ENCODE assay signal across 27 cellular contexts in the genomic region with DNA sequence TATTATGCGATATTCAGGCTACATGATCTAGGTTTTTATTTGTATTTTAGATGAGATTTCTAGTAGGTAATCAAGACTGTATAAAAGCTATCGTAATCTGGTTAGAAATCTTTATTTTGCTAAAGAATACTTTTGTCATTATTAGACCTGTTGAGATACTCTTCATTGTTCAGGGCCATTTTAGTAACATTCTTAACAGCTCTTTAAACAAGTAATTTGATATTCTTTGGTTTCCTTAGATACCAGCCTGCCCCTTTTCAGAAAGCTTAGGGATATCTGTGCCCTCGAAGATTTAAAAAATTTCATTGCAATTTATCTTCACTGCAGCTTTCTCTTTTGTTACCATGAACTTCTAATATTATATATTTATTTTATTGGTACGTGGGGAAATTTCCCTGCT. TPM values are rescaled to one million over a fixed set of nuclear protein-coding genes. Genes with fewer than 3 reads are reported as not detected.
"Had no signal": no experiment of that assay in that cellular context is flagged by ENCODE, and none has a peak within 500 bp of the region (broad histone marks: within the 10 kb centered on the region; RNA-seq: fewer than 3 reads in every experiment).

No MANE protein-coding gene starts in this region.

- H3K4me3 Mint-ChIP-seq: effector memory CD8-positive, alpha-beta T cell; immature natural killer cell; memory B cell; natural killer cell; stimulated activated effector memory CD8-positive, alpha-beta T cell treated with anti-CD3 and anti-CD28 coated beads, Interleukin-12 subunit alpha, Interleukin-12 subunit beta, amount 100 ng/mL, for 72 hours had no signal

- H3K36me3 ChIP-seq: prostate gland, right atrium auricular region, tibial nerve, upper lobe of left lung had no signal

- H3K9ac ChIP-seq: parathyroid adenoma had no signal

- H3K9me3 ChIP-seq: prostate gland, right atrium auricular region, testis, tibial nerve, upper lobe of left lung had no signal

- H3K4me2 ChIP-seq: smooth muscle cell had no signal

- H3K4me1 Mint-ChIP-seq: immature natural killer cell; memory B cell; natural killer cell; stimulated activated effector memory CD8-positive, alpha-beta T cell treated with anti-CD3 and anti-CD28 coated beads, Interleukin-12 subunit alpha, Interleukin-12 subunit beta, amount 100 ng/mL, for 72 hours had no signal

- H3K4me3 ChIP-seq: coronary artery, lung, prostate gland, right atrium auricular region, smooth muscle cell, testis, tibial nerve, upper lobe of left lung had no signal

- H3K27me3 ChIP-seq: right atrium auricular region, testis, tibial nerve, upper lobe of left lung had no signal

- ATAC-seq: effector memory CD8-positive, alpha-beta T cell; left colon; left ventricle myocardium superior; natural killer cell; sciatic nerve; stimulated activated effector memory CD8-positive, alpha-beta T cell treated with anti-CD3 and anti-CD28 coated beads, Interleukin-12 subunit alpha, Interleukin-12 subunit beta, amount 100 ng/mL, for 72 hours had no signal

- H3K27ac ChIP-seq: coronary artery, parathyroid adenoma, prostate gland, right atrium auricular region, testis, tibial nerve, upper lobe of left lung had no signal

- H3K4me1 ChIP-seq: parathyroid adenoma, prostate gland, right atrium auricular region, testis had no signal

- H3K79me2 ChIP-seq: parathyroid adenoma had no signal

- H3K9me3 Mint-ChIP-seq: memory B cell, neural crest cell had no signal

- DNase-seq: effector memory CD8-positive, alpha-beta T cell; hypothalamus; immature natural killer cell; islet precursor cell; kidney glomerular epithelial cell; left colon; left ventricle myocardium superior; natural killer cell; stimulated activated CD4-positive, alpha-beta T cell treated with anti-CD3 and anti-CD28 coated beads, Interleukin-12 subunit alpha, Interleukin-12 subunit beta, amount 100 ng/mL, for 4 hours; stimulated activated CD4-positive, alpha-beta T cell treated with anti-CD3 and anti-CD28 coated beads, Interleukin-1b, Interleukin-23, amount 100 ng/mL, for 48 hours; stimulated activated CD4-positive, alpha-beta T cell treated with anti-CD3 and anti-CD28 coated beads, Interleukin-4, amount 100 ng/mL, for 1 hour; stimulated activated naive CD4-positive, alpha-beta T cell treated with Interleukin-2 at 50 U/mL for 16 hours; substantia nigra; testis; upper lobe of left lung had no signal

- H3K27ac Mint-ChIP-seq: effector memory CD8-positive, alpha-beta T cell; immature natural killer cell; memory B cell; natural killer cell; stimulated activated effector memory CD8-positive, alpha-beta T cell treated with anti-CD3 and anti-CD28 coated beads, Interleukin-12 subunit alpha, Interleukin-12 subunit beta, amount 100 ng/mL, for 72 hours had no signal

- H3K36me3 Mint-ChIP-seq: memory B cell; natural killer cell; stimulated activated effector memory CD8-positive, alpha-beta T cell treated with anti-CD3 and anti-CD28 coated beads, Interleukin-12 subunit alpha, Interleukin-12 subunit beta, amount 100 ng/mL, for 72 hours had no signal

- H2AFZ ChIP-seq: parathyroid adenoma had no signal

- H3K27me3 Mint-ChIP-seq: effector memory CD8-positive, alpha-beta T cell; memory B cell had no signal

RNA-seq across cellular contexts. Expression of a gene that starts 18.9 kb away (rescaled TPM):
- total RNA-seq: mononuclear cell, natural killer cell had no signal
